8 cellular contexts compared by ENCODE assay signal in genomic region chr2:178479275-178479616, GRCh38. TPM values are rescaled to one million over a fixed set of nuclear protein-coding genes. Genes with fewer than 3 reads are reported as not detected.
DNase-seq lines count a peak whose midpoint lies in the region; ATAC-seq, FAIRE-seq and TF ChIP-seq lines count a peak whose summit lies in the region.

No MANE protein-coding gene starts in this region.

- H4K20me1 ChIP-seq in OCI-LY7 (ENCODE audit: insufficient read depth, low read length) (peaks cover 13% of the 10 kb centered on the region; the same call in 1 of the 2 replicates), endothelial cell of umbilical vein (replicated peaks; ENCODE audit: control insufficient read depth, extremely low read depth, insufficient read depth, low read length) (no peaks in the 10 kb centered on the region)

- no peak for TF ChIP-seq POLR2A in endothelial cell of umbilical vein (IDR thresholded peaks at IDR 0.05; ENCODE audit: low read depth, low read length)

- H3K27ac Mint-ChIP-seq in progenitor cell of endocrine pancreas, result peak overlapping the region; percentile 99

- POLR2A ChIA-PET in OCI-LY7 (lab: Charles Lee) (interaction anchor here (1.6 kb wide), 1 partner anchor 13 kb away, joined by 4 read pairs; no protein-coding TSS in a partner anchor), endothelial cell of umbilical vein (lab: Charles Lee) (no interaction called here)

- H3K79me2 ChIP-seq in OCI-LY7 (ENCODE audit: insufficient read depth, low read depth, low read length), result peaks cover 51% of the 10 kb centered on the region
- H3K79me2 ChIP-seq in endothelial cell of umbilical vein (ENCODE audit: control insufficient read depth, insufficient read depth, low read length), result peaks cover 37% of the 10 kb centered on the region

- no peaks in the 10 kb centered on the region for H3K27me3 ChIP-seq in endothelial cell of umbilical vein (ENCODE audit: control insufficient read depth in 2 of 2, insufficient read depth in 2 of 2, low read length in 2 of 2)

- no peaks in the 10 kb centered on the region for H3K27me3 Mint-ChIP-seq in progenitor cell of endocrine pancreas

- H3K9me3 ChIP-seq in OCI-LY7 (ENCODE audit: low read length) (no peaks in the 10 kb centered on the region), endothelial cell of umbilical vein (replicated peaks; ENCODE audit: control insufficient read depth, insufficient read depth, low read length) (no peaks in the 10 kb centered on the region)

- intact Hi-C loops in OCI-LY7 (cut with micrococcal nuclease; ENCODE audit: unreplicated experiment), result loop anchor here (1.0 kb wide), 1 partner anchor 44 kb away; no protein-coding TSS in a partner anchor
- intact Hi-C loops in endothelial cell of umbilical vein (cut with micrococcal nuclease), result loop anchor here (1.0 kb wide), 1 partner anchor 435 kb away; no protein-coding TSS in a partner anchor

- H3K4me2 ChIP-seq in OCI-LY7 (ENCODE audit: low read length), result peak overlapping the region; percentile 97
- peak overlapping the region; percentile 85 for H3K4me2 ChIP-seq in endothelial cell of umbilical vein (ENCODE audit: insufficient read depth, low read length)

- H3K9me3 Mint-ChIP-seq in progenitor cell of endocrine pancreas (ENCODE audit: low read depth), result no peaks in the 10 kb centered on the region

- CTCF ChIA-PET in OCI-LY7 (lab: Charles Lee; ENCODE audit: unreplicated experiment), result no interaction called here
- CTCF ChIA-PET in endothelial cell of umbilical vein (lab: Charles Lee), result no interaction called here

- H3K4me1 ChIP-seq in OCI-LY7 (ENCODE audit: insufficient read depth, low read length, poor library complexity, severe bottlenecking) (peaks cover 38% of the 10 kb centered on the region), endothelial cell of umbilical vein (ENCODE audit: control insufficient read depth, extremely low read depth, insufficient read depth, low read length) (peaks cover 30% of the 10 kb centered on the region)

- H3K4me3 ChIP-seq in OCI-LY7 (ENCODE audit: low read depth, low read length, poor library complexity, severe bottlenecking) (peak overlapping the region; percentile 78), endothelial cell of umbilical vein (replicated peaks in 1 of 3; ENCODE audit: insufficient read depth in 1 of 3, low read depth in 1 of 3, low read length in 3 of 3) (peak overlapping the region in 1 of 3 experiments; percentile 51)

- H3K36me3 Mint-ChIP-seq in progenitor cell of endocrine pancreas (ENCODE audit: insufficient read depth), result no peaks in the 10 kb centered on the region

- H3K4me1 Mint-ChIP-seq in progenitor cell of endocrine pancreas (ENCODE audit: low read depth), result peaks cover 18% of the 10 kb centered on the region

- H3K36me3 ChIP-seq in OCI-LY7 (ENCODE audit: insufficient read depth, low read length) (no peaks in the 10 kb centered on the region), endothelial cell of umbilical vein (ENCODE audit: control insufficient read depth in 2 of 2, extremely low read depth in 1 of 2, insufficient read depth in 2 of 2, low read length in 2 of 2) (no peaks in the 10 kb centered on the region)

- peak overlapping the region; percentile 88 for H3K4me3 Mint-ChIP-seq in progenitor cell of endocrine pancreas (ENCODE audit: low read depth)

- BruUV-seq in OCI-LY7 (replicated peaks; lab: Mats Ljungman, UMichigan), result no TSS peak
- BruUV-seq in endothelial cell of umbilical vein (replicated peaks; lab: Mats Ljungman, UMichigan), result no TSS peak

- TF ChIP-seq CTCF in OCI-LY7 (conservative IDR thresholded peaks at IDR 0.05; ENCODE audit: low read length) (peak; percentile 48), endothelial cell of umbilical vein (IDR thresholded peaks at IDR 0.05; ENCODE audit: extremely low read depth in 1 of 2, insufficient read depth in 1 of 2, low read depth in 1 of 2, low read length in 2 of 2) (no peak), progenitor cell of endocrine pancreas (IDR thresholded peaks at IDR 0.05; ENCODE audit: unreplicated experiment) (no peak)

- no peaks in the 10 kb centered on the region for H3K9me2 ChIP-seq in OCI-LY7 (ENCODE audit: insufficient read depth, low read length)

- peak overlapping the region; percentile 86 for H3K27ac ChIP-seq in OCI-LY7 (ENCODE audit: low read depth, low read length, poor library complexity, severe bottlenecking)
- H3K27ac ChIP-seq in endothelial cell of umbilical vein (ENCODE audit: insufficient read depth, low read depth, low read length), result peak overlapping the region; percentile 88

- H3K9me1 ChIP-seq in endothelial cell of umbilical vein (replicated peaks; ENCODE audit: control insufficient read depth, extremely low read depth, insufficient read depth, low read length), result no peaks in the 10 kb centered on the region

- ATAC-seq in GM18868 (IDR thresholded peaks at IDR 0.05; ENCODE audit: unreplicated experiment) (no peak), HG03175 (IDR thresholded peaks at IDR 0.05; ENCODE audit: unreplicated experiment) (no peak), HG03469 (IDR thresholded peaks at IDR 0.05; ENCODE audit: unreplicated experiment) (no peak)

- peak overlapping the region; percentile 87 for H3K9ac ChIP-seq in endothelial cell of umbilical vein (replicated peaks; ENCODE audit: extremely low read depth, insufficient read depth, low read length)

- dilution Hi-C loops in endothelial cell of umbilical vein (cut with MboI; ENCODE audit: extremely low pct_ligation_motif_present, low sequenced_read_pairs), result no loop called here

- H2AFZ ChIP-seq in OCI-LY7 (ENCODE audit: low read length), result peak overlapping the region; percentile 100; the same call in 1 of the 2 replicates
- H2AFZ ChIP-seq in endothelial cell of umbilical vein (ENCODE audit: low read depth, low read length), result peak overlapping the region; percentile 81

- peak; percentile 62 for DNase-seq in DMS53 treated with DMSO at 0.1 percent for 48 hours (lab: John Stamatoyannopoulos, UW; ENCODE audit: unreplicated experiment)
- no peak for DNase-seq in OCI-LY7 (ENCODE audit: low spot score)
- no peak for DNase-seq in endothelial cell of umbilical vein (ENCODE audit: low read depth, low spot score)
- no peak for DNase-seq in progenitor cell of endocrine pancreas (ENCODE audit: low spot score, unreplicated experiment)
- no peak for DNase-seq in HuH-7.5 (ENCODE audit: low spot score)

- FAIRE-seq in endothelial cell of umbilical vein (lab: Jason Lieb, UNC), result no peak

TF ChIP-seq in endothelial cell of umbilical vein, 7 proteins besides CTCF, POLR2A, EP300 and RAD21 (continues in another document):
- TF ChIP-seq EZH2 (IDR thresholded peaks at IDR 0.05; ENCODE audit: borderline replicate concordance, low read depth, low read length, severe bottlenecking) (no peak), FOS (IDR thresholded peaks at IDR 0.05; ENCODE audit: borderline replicate concordance, insufficient read depth, low read length) (no peak)

RNA-seq across cellular contexts. Expression of gene FKBP7, which starts 0.8 kb away (rescaled TPM):
- total RNA-seq in OCI-LY7 (2014; rRNA removed; shearing (Covaris generic)), result 8.5 and 10.7 TPM in 2 replicates
- total RNA-seq in OCI-LY7 (2022), result 8.3 TPM in 2 replicates
- 18.3 and 20.5 TPM in 2 replicates for total RNA-seq in endothelial cell of umbilical vein
- 9.4 and 11.2 TPM in 2 replicates for polyA plus RNA-seq in endothelial cell of umbilical vein
- polyA plus RNA-seq in endothelial cell of umbilical vein (2011; cell fraction: cytosol; rRNA removed), result 23.1 and 23.8 TPM in 2 replicates
- polyA plus RNA-seq in endothelial cell of umbilical vein (2011; cell fraction: nucleus; rRNA removed), result 8.7 and 10.0 TPM in 2 replicates
- 30.3 and 33.7 TPM in 2 replicates for polyA plus RNA-seq in endothelial cell of umbilical vein (2012)
- 5.9 and 9.9 TPM in 2 replicates for polyA minus RNA-seq in endothelial cell of umbilical vein
- polyA minus RNA-seq in endothelial cell of umbilical vein (2011; cell fraction: cytosol; rRNA and poly(A)+ RNA removed), result not detected
- polyA minus RNA-seq in endothelial cell of umbilical vein (2011; cell fraction: nucleus; rRNA and poly(A)+ RNA removed), result 3.7 and 4.2 TPM in 2 replicates
- total RNA-seq in progenitor cell of endocrine pancreas, result 14.0 and 15.8 TPM in 2 replicates

RNA-seq across cellular contexts. Expression of gene PLEKHA3, which starts 1.0 kb away (rescaled TPM):
- total RNA-seq in OCI-LY7 (2014; rRNA removed; shearing (Covaris generic)), result 3.6 and 6.9 TPM in 2 replicates
- 19.2 and 19.5 TPM in 2 replicates for total RNA-seq in OCI-LY7 (2022)
- 24.6 and 26.6 TPM in 2 replicates for total RNA-seq in endothelial cell of umbilical vein
- 2.7 and 4.1 TPM in 2 replicates for polyA plus RNA-seq in endothelial cell of umbilical vein
- 8.2 and 9.5 TPM in 2 replicates for polyA plus RNA-seq in endothelial cell of umbilical vein (2011; cell fraction: cytosol; rRNA removed)
- 5.2 and 10.8 TPM in 2 replicates for polyA plus RNA-seq in endothelial cell of umbilical vein (2011; cell fraction: nucleus; rRNA removed)
- 11.3 and 15.2 TPM in 2 replicates for polyA plus RNA-seq in endothelial cell of umbilical vein (2012)
- 7.1 and 10.3 TPM in 2 replicates for polyA minus RNA-seq in endothelial cell of umbilical vein
- 3.6 TPM for polyA minus RNA-seq in endothelial cell of umbilical vein (2011; cell fraction: cytosol; rRNA and poly(A)+ RNA removed)
- 7.2 and 9.5 TPM in 2 replicates for polyA minus RNA-seq in endothelial cell of umbilical vein (2011; cell fraction: nucleus; rRNA and poly(A)+ RNA removed)
- 28.2 and 31.0 TPM in 2 replicates for total RNA-seq in progenitor cell of endocrine pancreas

RNA-seq across cellular contexts. Expression of gene PJVK, which starts 28.1 kb away (rescaled TPM):
- 2.2 and 4.0 TPM in 2 replicates for total RNA-seq in OCI-LY7 (2014; rRNA removed; shearing (Covaris generic))
- total RNA-seq in OCI-LY7 (2022) (6.9 and 9.2 TPM in 2 replicates), endothelial cell of umbilical vein (1.4 and 1.8 TPM in 2 replicates), progenitor cell of endocrine pancreas (7.7 and 9.2 TPM in 2 replicates)
- polyA plus RNA-seq in endothelial cell of umbilical vein, result 1.3 TPM in 2 replicates
- 0.36 and 0.61 TPM in 2 replicates for polyA plus RNA-seq in endothelial cell of umbilical vein (2011; cell fraction: cytosol; rRNA removed)
- 9.7 and 13.0 TPM in 2 replicates for polyA plus RNA-seq in endothelial cell of umbilical vein (2011; cell fraction: nucleus; rRNA removed)
- polyA plus RNA-seq in endothelial cell of umbilical vein (2012), result 1.1 and 1.3 TPM in 2 replicates
- 2.5 and 2.6 TPM in 2 replicates for polyA minus RNA-seq in endothelial cell of umbilical vein
- polyA minus RNA-seq in endothelial cell of umbilical vein (2011; cell fraction: cytosol; rRNA and poly(A)+ RNA removed), result not detected
- 3.0 and 3.9 TPM in 2 replicates for polyA minus RNA-seq in endothelial cell of umbilical vein (2011; cell fraction: nucleus; rRNA and poly(A)+ RNA removed)

RNA-seq across cellular contexts. Expression of gene PRKRA, which starts 28.3 kb away (rescaled TPM):
- 68.7 and 79.5 TPM in 2 replicates for total RNA-seq in OCI-LY7 (2014; rRNA removed; shearing (Covaris generic))
- total RNA-seq in OCI-LY7 (2022) (74.1 and 76.4 TPM in 2 replicates), endothelial cell of umbilical vein (42.4 and 46.6 TPM in 2 replicates), progenitor cell of endocrine pancreas (92.1 and 97.6 TPM in 2 replicates)
- 25.8 and 31.0 TPM in 2 replicates for polyA plus RNA-seq in endothelial cell of umbilical vein
- polyA plus RNA-seq in endothelial cell of umbilical vein (2011; cell fraction: cytosol; rRNA removed), result 29.8 and 34.6 TPM in 2 replicates
- 45.7 and 47.9 TPM in 2 replicates for polyA plus RNA-seq in endothelial cell of umbilical vein (2011; cell fraction: nucleus; rRNA removed)
- 32.8 and 38.2 TPM in 2 replicates for polyA plus RNA-seq in endothelial cell of umbilical vein (2012)
- polyA minus RNA-seq in endothelial cell of umbilical vein, result 30.4 and 39.6 TPM in 2 replicates
- 16.0 TPM for polyA minus RNA-seq in endothelial cell of umbilical vein (2011; cell fraction: cytosol; rRNA and poly(A)+ RNA removed)
- 67.9 and 68.7 TPM in 2 replicates for polyA minus RNA-seq in endothelial cell of umbilical vein (2011; cell fraction: nucleus; rRNA and poly(A)+ RNA removed)
